In the genomic region with DNA sequence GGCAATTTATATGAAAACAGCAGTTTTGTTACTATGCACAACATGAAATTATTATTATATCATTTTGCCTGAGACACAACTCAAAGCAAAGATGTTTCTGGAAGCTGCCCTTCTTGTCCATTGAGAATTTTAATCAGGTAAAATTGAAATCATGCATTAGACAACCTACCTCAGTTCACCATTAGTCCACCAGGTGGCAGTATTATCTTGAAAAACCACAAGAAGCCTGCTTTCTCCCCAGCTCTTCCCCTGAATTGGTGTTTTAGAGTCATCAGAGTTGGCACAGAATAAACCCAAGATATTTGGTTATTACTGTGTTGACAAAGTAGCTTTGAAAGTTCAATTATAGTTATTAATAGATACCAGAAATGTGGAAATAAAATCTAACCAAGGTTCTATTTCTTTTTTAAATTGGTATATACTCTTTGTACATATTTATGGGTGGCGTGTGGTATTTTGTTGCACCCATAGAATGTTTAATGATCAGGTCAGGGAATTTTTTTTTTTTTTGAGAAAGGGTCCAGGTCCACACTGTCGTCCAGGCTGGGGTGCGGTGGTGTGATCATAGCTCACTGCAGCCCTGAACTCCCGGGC, we compare ENCODE assay signal across 8 cellular contexts. TPM values are rescaled to one million over a fixed set of nuclear protein-coding genes. Genes with fewer than 3 reads are reported as not detected.
DNase-seq lines count a peak whose midpoint lies in the region; ATAC-seq and TF ChIP-seq lines count a peak whose summit lies in the region.

No MANE protein-coding gene starts in this region.

- DNase-seq in stimulated activated CD4-positive, alpha-beta T cell treated with anti-CD3 and anti-CD28 coated beads, Interleukin-15, amount 100 ng/mL, for 24 hours: peak; percentile 48
- DNase-seq in stimulated activated CD4-positive, alpha-beta T cell treated with anti-CD3 and anti-CD28 coated beads, Interleukin-4, amount 100 ng/mL, for 1 hour: no peak
- peak; percentile 68 for DNase-seq in NCI-H446 treated with DMSO at 0.1 percent for 48 hours (lab: John Stamatoyannopoulos, UW)
- peak; percentile 33 for DNase-seq in activated CD4-positive, CD25-positive, alpha-beta regulatory T cell treated with anti-CD3 and anti-CD28 coated beads, Interleukin-2, amount 50 U/mL, for 72 hours
- DNase-seq in fibroblast of lung (ENCODE audit: low read depth in 2 of 2): peak; percentile 77 to 93
- peak; percentile 73 for DNase-seq in neural crest cell (ENCODE audit: low read depth, low spot score)

- ATAC-seq in HG03175 (IDR thresholded peaks at IDR 0.05; ENCODE audit: unreplicated experiment) (peak; percentile 55), GM19467 (IDR thresholded peaks at IDR 0.05; ENCODE audit: unreplicated experiment) (no peak)

- H4K20me1 ChIP-seq in fibroblast of lung (ENCODE audit: control insufficient read depth, extremely low read depth, insufficient read depth, low read length): no peaks in the 10 kb centered on the region

- H3K4me2 ChIP-seq in fibroblast of lung (ENCODE audit: extremely low read depth, insufficient read depth, low read length): no peak overlapping the region

- H3K27me3 ChIP-seq in fibroblast of lung (ENCODE audit: control insufficient read depth, insufficient read depth, low read length): no peaks in the 10 kb centered on the region

- H3K27ac ChIP-seq in fibroblast of lung (ENCODE audit: insufficient read depth, low read length): no peak overlapping the region

- no peak overlapping the region for H2AFZ ChIP-seq in fibroblast of lung (ENCODE audit: low read length)

- H3K4me3 Mint-ChIP-seq in neural crest cell: no peak overlapping the region

- no peaks in the 10 kb centered on the region for H3K79me2 ChIP-seq in fibroblast of lung (ENCODE audit: control insufficient read depth, insufficient read depth, low read length)

- no peak overlapping the region for H3K27ac Mint-ChIP-seq in neural crest cell (ENCODE audit: unreplicated experiment)

- H3K9me3 ChIP-seq in fibroblast of lung (ENCODE audit: control insufficient read depth, insufficient read depth, low read depth, low read length): no peaks in the 10 kb centered on the region

- no peaks in the 10 kb centered on the region for H3K4me1 Mint-ChIP-seq in neural crest cell

- no peaks in the 10 kb centered on the region for H3K36me3 ChIP-seq in fibroblast of lung (ENCODE audit: control insufficient read depth, insufficient read depth, low read length)

- H3K36me3 Mint-ChIP-seq in neural crest cell (ENCODE audit: low read depth): peaks cover 3% of the 10 kb centered on the region

- H3K9me3 Mint-ChIP-seq in neural crest cell: no peaks in the 10 kb centered on the region

- H3K4me1 ChIP-seq in fibroblast of lung (ENCODE audit: control insufficient read depth, extremely low read depth, insufficient read depth, low read length): peaks cover 7% of the 10 kb centered on the region

- peak; percentile 63 to 68 for TF ChIP-seq CTCF in fibroblast of lung (conservative IDR thresholded peaks at IDR 0.05 in 1 of 2, IDR thresholded peaks at IDR 0.05 in 1 of 2; ENCODE audit: low read depth in 1 of 2, low read length in 2 of 2)
- peak; percentile 92 for TF ChIP-seq CTCF in neural crest cell (conservative IDR thresholded peaks at IDR 0.05)

- H3K9ac ChIP-seq in fibroblast of lung (ENCODE audit: insufficient read depth, low read length): no peak overlapping the region

- H3K27me3 Mint-ChIP-seq in neural crest cell (ENCODE audit: low read depth): no peaks in the 10 kb centered on the region

- H3K4me3 ChIP-seq in fibroblast of lung (replicated peaks in 1 of 4; ENCODE audit: control extremely low read depth in 1 of 4, insufficient read depth in 1 of 4, low read depth in 3 of 4, low read length in 4 of 4): no peak overlapping the region

RNA-seq across cellular contexts. Expression of gene UTP15, which starts 25.7 kb away (rescaled TPM):
- total RNA-seq in fibroblast of lung: 17.0 and 20.8 TPM in 2 replicates
- 13.2 and 19.5 TPM in 2 replicates for polyA plus RNA-seq in fibroblast of lung
- polyA plus RNA-seq in fibroblast of lung (2012): 8.1 and 11.7 TPM in 2 replicates
- 1.1 and 3.1 TPM in 2 replicates for polyA minus RNA-seq in fibroblast of lung (ENCODE audit: low replicate concordance)
- 31.2 and 32.4 TPM in 2 replicates for total RNA-seq in neural crest cell

RNA-seq across cellular contexts. Expression of gene ANKRA2, which starts 25.8 kb away (rescaled TPM):
- 29.7 and 31.1 TPM in 2 replicates for total RNA-seq in fibroblast of lung
- 10.4 and 15.0 TPM in 2 replicates for polyA plus RNA-seq in fibroblast of lung
- polyA plus RNA-seq in fibroblast of lung (2012): 7.4 and 8.8 TPM in 2 replicates
- polyA minus RNA-seq in fibroblast of lung (ENCODE audit: low replicate concordance): 1.9 TPM in 1 of 2 replicates, not detected in the other
- total RNA-seq in neural crest cell: 14.0 and 17.1 TPM in 2 replicates

RNA-seq across cellular contexts. Expression of gene ARHGEF28, which starts 34.8 kb away (rescaled TPM):
- total RNA-seq in fibroblast of lung (10.3 and 34.3 TPM in 2 replicates), neural crest cell (0.91 and 0.93 TPM in 2 replicates)
- 2.3 and 3.5 TPM in 2 replicates for polyA plus RNA-seq in fibroblast of lung
- 4.7 and 6.7 TPM in 2 replicates for polyA plus RNA-seq in fibroblast of lung (2012)
- polyA minus RNA-seq in fibroblast of lung (ENCODE audit: low replicate concordance): 4.9 and 11.8 TPM in 2 replicates
